In genomic region chr20:63215101-63216040, GRCh38 we compare ENCODE assay signal across 1 cellular context.
A peak's percentile ranks its signal among the peaks of the same experiment; 100 is the strongest.
TF ChIP-seq lines count a peak whose summit lies in the region.

No MANE protein-coding gene starts in this region.

TF ChIP-seq in HEK293, 187 proteins besides CTCF, POLR2A, EP300 and RAD21 (continued from another document):
- peak; percentile 64 for TF ChIP-seq PRDM10 (tag by site-specific recombination; IDR thresholded peaks at IDR 0.05)
- TF ChIP-seq SP7 (tag by site-specific recombination; IDR thresholded peaks at IDR 0.05) = no peak
- TF ChIP-seq KLF10 (tag by site-specific recombination; IDR thresholded peaks at IDR 0.05) = no peak
- no peak for TF ChIP-seq ZNF394 (tag by site-specific recombination; IDR thresholded peaks at IDR 0.05; ENCODE audit: borderline replicate concordance)
- TF ChIP-seq ZBTB11 (tag by site-specific recombination; conservative IDR thresholded peaks at IDR 0.05; ENCODE audit: low read depth) = peak; percentile 80
- TF ChIP-seq ZEB2 (tag by site-specific recombination; IDR thresholded peaks at IDR 0.05) = 0 out of 2 replicates have a peak, but pooled peaks have one; percentile 33
- TF ChIP-seq ZBTB20 (tag by site-specific recombination; IDR thresholded peaks at IDR 0.05) = peak; percentile 37; the same call in 1 of the 2 replicates
- TF ChIP-seq ZNF792 (tag by site-specific recombination; IDR thresholded peaks at IDR 0.05) = no peak
- no peak for TF ChIP-seq ZNF645 (tag by site-specific recombination; IDR thresholded peaks at IDR 0.05)
- TF ChIP-seq ZNF654 (tag by site-specific recombination; IDR thresholded peaks at IDR 0.05; ENCODE audit: low read depth) = peak; percentile 28; the same call in 1 of the 2 replicates
- peak; percentile 44 for TF ChIP-seq ZBTB17 (tag by site-specific recombination; IDR thresholded peaks at IDR 0.05)
- TF ChIP-seq ZNF76 (tag by site-specific recombination; IDR thresholded peaks at IDR 0.05; ENCODE audit: borderline replicate concordance, low read depth) = no peak
- no peak for TF ChIP-seq KLF17 (tag by site-specific recombination; IDR thresholded peaks at IDR 0.05)
- no peak for TF ChIP-seq ZBTB10 (tag by site-specific recombination; IDR thresholded peaks at IDR 0.05)
- TF ChIP-seq HOXD13 (CRISPR knock-in tag; IDR thresholded peaks at IDR 0.05; ENCODE audit: borderline replicate concordance) = no peak
- peak; percentile 21 for TF ChIP-seq ZBTB26 (tag by site-specific recombination; optimal IDR thresholded peaks at IDR 0.05)
- TF ChIP-seq ZNF350 (tag by site-specific recombination; IDR thresholded peaks at IDR 0.05) = no peak
- no peak for TF ChIP-seq GFI1B (tag by site-specific recombination; IDR thresholded peaks at IDR 0.05)
- no peak for TF ChIP-seq ZNF580 (tag by site-specific recombination; IDR thresholded peaks at IDR 0.05)
- no peak for TF ChIP-seq ZNF223 (tag by site-specific recombination; IDR thresholded peaks at IDR 0.05)
- 0 out of 2 replicates have a peak, but pooled peaks have one; percentile 31 for TF ChIP-seq ZNF561 (tag by site-specific recombination; IDR thresholded peaks at IDR 0.05; ENCODE audit: borderline replicate concordance)
- TF ChIP-seq KLF9 (tag by site-specific recombination; IDR thresholded peaks at IDR 0.05; ENCODE audit: low read depth) = no peak
- TF ChIP-seq ZNF513 (tag by site-specific recombination; IDR thresholded peaks at IDR 0.05) = no peak
- TF ChIP-seq FEZF1 (tag by site-specific recombination; IDR thresholded peaks at IDR 0.05) = no peak
- TF ChIP-seq ZNF18 (tag by site-specific recombination; IDR thresholded peaks at IDR 0.05) = no peak
- TF ChIP-seq SCRT2 (tag by site-specific recombination; IDR thresholded peaks at IDR 0.05) = no peak
- TF ChIP-seq ZNF692 (tag by site-specific recombination; IDR thresholded peaks at IDR 0.05) = no peak
- peak; percentile 34; the same call in 1 of the 2 replicates for TF ChIP-seq ZXDB (tag by site-specific recombination; IDR thresholded peaks at IDR 0.05)
- 0 out of 2 replicates have a peak, but pooled peaks have one; percentile 10 for TF ChIP-seq ZNF600 (tag by site-specific recombination; IDR thresholded peaks at IDR 0.05)
- TF ChIP-seq ZNF335 (tag by site-specific recombination; conservative IDR thresholded peaks at IDR 0.05) = peak; percentile 19; the same call in 1 of the 2 replicates
